ENCODE assay signal across 8 cellular contexts in genomic region chr1:211606914-211607751, GRCh38. TPM values are rescaled to one million over a fixed set of nuclear protein-coding genes. Genes with fewer than 3 reads are reported as not detected.
A peak's percentile ranks its signal among the peaks of the same experiment; 100 is the strongest.
DNase-seq lines count a peak whose midpoint lies in the region; ATAC-seq, FAIRE-seq and TF ChIP-seq lines count a peak whose summit lies in the region.

No MANE protein-coding gene starts in this region.

- no peaks in the 10 kb centered on the region for H3K4me1 ChIP-seq in right cardiac atrium (ENCODE audit: control insufficient read depth, insufficient read depth, low read length)
- peaks cover 10% of the 10 kb centered on the region for H3K4me1 ChIP-seq in vagina

- no peaks in the 10 kb centered on the region for H3K36me3 ChIP-seq in vagina

- peak; percentile 90 for ATAC-seq in HG03025 (IDR thresholded peaks at IDR 0.05; ENCODE audit: low FRiP score, unreplicated experiment)
- peak; percentile 41 to 60 for ATAC-seq in right cardiac atrium

- 72% methylated on average over 12 of the region's 12 CpGs for WGBS in right cardiac atrium

- H3K4me3 ChIP-seq in right cardiac atrium (ENCODE audit: low read length) (no peak overlapping the region), vagina (no peak overlapping the region)

- no peak for TF ChIP-seq POLR2A in vagina (IDR thresholded peaks at IDR 0.05)

- no peak for TF ChIP-seq CTCF in vagina (IDR thresholded peaks at IDR 0.05)

- intact Hi-C loops in right cardiac atrium (cut with DNase I), result no loop called here
- intact Hi-C loops in vagina (cut with DNase I), result no loop called here

- H3K27ac ChIP-seq in right cardiac atrium (ENCODE audit: low read length) (no peak overlapping the region), vagina (no peak overlapping the region)

- H3K9me3 ChIP-seq in right cardiac atrium (ENCODE audit: control insufficient read depth, low read length) (no peaks in the 10 kb centered on the region), vagina (no peaks in the 10 kb centered on the region)

- H3K27me3 ChIP-seq in right cardiac atrium (ENCODE audit: control insufficient read depth, insufficient read depth) (no peaks in the 10 kb centered on the region), vagina (no peaks in the 10 kb centered on the region)

- peak; percentile 14 for DNase-seq in stimulated activated CD4-positive, alpha-beta T cell treated with anti-CD3 and anti-CD28 coated beads, Interleukin-1b, Interleukin-23, amount 100 ng/mL, for 48 hours
- no peak for DNase-seq in stimulated activated CD4-positive, alpha-beta T cell treated with anti-CD3 and anti-CD28 coated beads, Interleukin-12 subunit alpha, Interleukin-12 subunit beta, amount 100 ng/mL, for 4 hours
- peak; percentile 100 for DNase-seq in SKM-1 (lab: John Stamatoyannopoulos, UW; ENCODE audit: unreplicated experiment)
- peak in 1 of 3 donors; percentile 66 for DNase-seq in right cardiac atrium
- DNase-seq in urothelium cell line (ENCODE audit: low spot score), result no peak
- DNase-seq in vagina (ENCODE audit: extremely low spot score in 2 of 2), result no peak
- DNase-seq in NCI-H526 (lab: John Stamatoyannopoulos, UW), result no peak

- FAIRE-seq in urothelium cell line (lab: Jason Lieb, UNC), result no peak

RNA-seq across cellular contexts. Expression of gene SLC30A1, which starts 28.2 kb away (rescaled TPM):
- total RNA-seq in right cardiac atrium, result 10 to 100 TPM; 14.5 to 19.2 (median 14.8) TPM
- 6.0 TPM for polyA plus RNA-seq in right cardiac atrium
- total RNA-seq in vagina, result 19.2 TPM

Comparison
In these comparisons a context has a peak if more than half of its experiments do, and no peak if none do; other contexts are left out.
1. DNase-seq: peak in stimulated activated CD4-positive, alpha-beta T cell treated with anti-CD3 and anti-CD28 coated beads, Interleukin-1b, Interleukin-23, amount 100 ng/mL, for 48 hours (single experiment) and SKM-1 (single experiment); none in stimulated activated CD4-positive, alpha-beta T cell treated with anti-CD3 and anti-CD28 coated beads, Interleukin-12 subunit alpha, Interleukin-12 subunit beta, amount 100 ng/mL, for 4 hours (single experiment), urothelium cell line (single experiment), vagina (0 of 2) and NCI-H526 (0 of 2).